Comparison of ENCODE assay signal across 13 cellular contexts in the genomic region with DNA sequence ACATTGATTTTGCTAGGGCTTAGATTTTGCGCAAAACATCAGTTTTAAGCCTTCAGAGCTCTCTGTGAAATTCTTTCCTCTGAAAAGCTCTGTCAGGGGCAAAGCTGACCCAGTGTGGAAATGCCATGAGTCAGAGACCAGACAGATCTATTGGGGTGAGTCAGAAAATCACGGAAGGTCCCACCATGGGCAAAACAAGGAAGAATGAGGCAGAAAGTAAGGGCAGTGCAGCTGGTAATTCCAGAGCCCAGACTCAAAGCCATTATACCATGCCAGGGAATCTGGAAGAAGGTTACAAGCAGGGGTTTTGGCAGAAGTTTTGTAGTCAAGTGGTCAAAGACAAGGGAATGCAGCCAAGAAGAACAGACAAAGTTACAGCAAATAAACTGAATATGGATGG.
A peak's percentile ranks its signal among the peaks of the same experiment; 100 is the strongest.
DNase-seq lines count a peak whose midpoint lies in the region; ATAC-seq and TF ChIP-seq lines count a peak whose summit lies in the region.
"Had no signal": no experiment of that assay in that cellular context is flagged by ENCODE, and none has a peak within 500 bp of the region (broad histone marks: within the 10 kb centered on the region; RNA-seq: fewer than 3 reads in every experiment).

No MANE protein-coding gene starts in this region.

- no peak overlapping the region for H2AFZ ChIP-seq in PC-9

- POLR2A ChIA-PET in PC-9 (lab: Charles Lee; ENCODE audit: unreplicated experiment): interaction anchor here (0.7 kb wide), 1 partner anchor 36 kb away, joined by 3 read pairs; no protein-coding TSS in a partner anchor

- H3K79me2 ChIP-seq in PC-9 (ENCODE audit: low read depth): no peaks in the 10 kb centered on the region

- intact Hi-C loops in PC-9 (cut with micrococcal nuclease; ENCODE audit: unreplicated experiment): no loop called here

- CTCF ChIA-PET in PC-9 (lab: Charles Lee): interaction anchor here (0.6 kb wide), 1 partner anchor 1072 kb away, joined by 5 read pairs; no protein-coding TSS in a partner anchor

- no peaks in the 10 kb centered on the region for H3K27me3 ChIP-seq in PC-9 (ENCODE audit: insufficient read depth, low read depth)
- H3K27me3 ChIP-seq: suprapubic skin had no signal

- H3F3A ChIP-seq in PC-9 (ENCODE audit: insufficient read depth, low read depth): no peaks in the 10 kb centered on the region

- ATAC-seq in HG02678 (IDR thresholded peaks at IDR 0.05; ENCODE audit: unreplicated experiment): no peak
- ATAC-seq in HG03280 (IDR thresholded peaks at IDR 0.05; ENCODE audit: unreplicated experiment): no peak
- ATAC-seq in GM19328 (IDR thresholded peaks at IDR 0.05; ENCODE audit: unreplicated experiment): no peak

- H3K27ac ChIP-seq in PC-9: 0 out of 2 replicates have a peak overlapping the region, but pooled peaks have one; percentile 31
- H3K27ac ChIP-seq: suprapubic skin had no signal

- H3K9me2 ChIP-seq in PC-9 (ENCODE audit: insufficient read depth): no peaks in the 10 kb centered on the region

- 0 out of 2 replicates have a peak overlapping the region, but pooled peaks have one; percentile 15 for H3K4me2 ChIP-seq in PC-9

- no peaks in the 10 kb centered on the region for H3K9me3 ChIP-seq in PC-9 (ENCODE audit: insufficient read depth, low read depth)
- H3K9me3 ChIP-seq: suprapubic skin had no signal

- DNase-seq in EL: peak; percentile 95
- DNase-seq in PC-9: peak; percentile 33 to 57
- peak; percentile 90 for DNase-seq in epithelial cell of proximal tubule (ENCODE audit: low read depth)
- DNase-seq in pulmonary artery endothelial cell (ENCODE audit: low read depth, low spot score): peak; percentile 73
- no peak for DNase-seq in HuH-7 (ENCODE audit: low spot score)
- DNase-seq: activated gamma-delta T cell; DMS 273 treated with DMSO at 0.1 percent for 48 hours; NCI-H1694 treated with DMSO at 0.1 percent for 48 hours; stimulated activated CD4-positive, alpha-beta T cell treated with anti-CD3 and anti-CD28 coated beads, Interleukin-4, amount 100 ng/mL, for 24 hours had no signal

- no peaks in the 10 kb centered on the region for H4K20me1 ChIP-seq in PC-9 (ENCODE audit: insufficient read depth)

- H3K4me1 ChIP-seq in PC-9 (replicated peaks; ENCODE audit: insufficient read depth): peaks cover 4% of the 10 kb centered on the region; the same call in 1 of the 2 replicates
- H3K4me1 ChIP-seq: suprapubic skin had no signal

- BruUV-seq in PC-9 (replicated peaks; lab: Mats Ljungman, UMichigan): no TSS peak

- H3K36me3 ChIP-seq in PC-9 (ENCODE audit: low read depth): no peaks in the 10 kb centered on the region
- H3K36me3 ChIP-seq: suprapubic skin had no signal

- H3K4me3 ChIP-seq in PC-9 (no peak overlapping the region), epithelial cell of proximal tubule (ENCODE audit: low read depth, low read length) (no peak overlapping the region)
- H3K4me3 ChIP-seq: suprapubic skin had no signal

- TF ChIP-seq CTCF in PC-9 (conservative IDR thresholded peaks at IDR 0.05): no peak
- no peak for TF ChIP-seq CTCF in epithelial cell of proximal tubule (conservative IDR thresholded peaks at IDR 0.05; ENCODE audit: low read depth, low read length)
